12 cellular contexts compared by ENCODE assay signal in genomic region chr22:42964994-42965699, GRCh38. TPM values are rescaled to one million over a fixed set of nuclear protein-coding genes. Genes with fewer than 3 reads are reported as not detected.
DNase-seq lines count a peak whose midpoint lies in the region; ATAC-seq, FAIRE-seq and TF ChIP-seq lines count a peak whose summit lies in the region.
"Had no signal": no experiment of that assay in that cellular context is flagged by ENCODE, and none has a peak within 500 bp of the region (broad histone marks: within the 10 kb centered on the region; RNA-seq: fewer than 3 reads in every experiment).

No MANE protein-coding gene starts in this region.

- no peak for TF ChIP-seq CTCF in H1 (IDR thresholded peaks at IDR 0.05; ENCODE audit: control extremely low read depth in 1 of 3, insufficient read depth in 1 of 3, low read depth in 1 of 3, low read length in 3 of 3)

- peak overlapping the region; percentile 98 for H3K27ac Mint-ChIP-seq in stimulated activated naive CD8-positive, alpha-beta T cell treated with anti-CD3 and anti-CD28 coated beads, Interleukin-15, Interleukin-2, amounts not matched to agents 100 ng/mL and 50 ng/mL, for 24 hours

- H3K23ac ChIP-seq in H1 (ENCODE audit: insufficient read length), result no peak overlapping the region

- TF ChIP-seq POLR2A in H1 (IDR thresholded peaks at IDR 0.05; ENCODE audit: control extremely low read depth in 1 of 2, low read depth in 2 of 2, low read length in 2 of 2), result no peak

- no peak overlapping the region for H4K8ac ChIP-seq in H1 (ENCODE audit: extremely low read depth, insufficient read depth, low read length)

- no peak overlapping the region for H3K56ac ChIP-seq in H1 (replicated peaks; ENCODE audit: insufficient read length, low read depth, low read length)

- H4K91ac ChIP-seq in H1 (replicated peaks; ENCODE audit: insufficient read length, low read length), result no peak overlapping the region

- peak; percentile 49 for DNase-seq in stimulated activated CD4-positive, alpha-beta T cell treated with anti-CD3 and anti-CD28 coated beads, Interleukin-15, amount 100 ng/mL, for 24 hours
- no peak for DNase-seq in stimulated activated CD4-positive, alpha-beta T cell treated with anti-CD3 and anti-CD28 coated beads, Interleukin-12 subunit alpha, Interleukin-12 subunit beta, amount 100 ng/mL, for 4 hours
- DNase-seq in NCI-H69 (lab: John Stamatoyannopoulos, UW) (peak; percentile 97), H1 (ENCODE audit: low read depth in 1 of 2, low spot score in 2 of 2) (no peak), DMS153 treated with DMSO at 0.1 percent for 48 hours (lab: John Stamatoyannopoulos, UW; ENCODE audit: unreplicated experiment) (no peak)
- DNase-seq: amygdala, uterus had no signal

- no peak overlapping the region for H2AK5ac ChIP-seq in H1 (ENCODE audit: low read depth, low read length)

- H3K14ac ChIP-seq in H1 (ENCODE audit: insufficient read length), result no peak overlapping the region

- peaks cover 81% of the 10 kb centered on the region for H3K4me1 Mint-ChIP-seq in stimulated activated naive CD8-positive, alpha-beta T cell treated with anti-CD3 and anti-CD28 coated beads, Interleukin-15, Interleukin-2, amounts not matched to agents 100 ng/mL and 50 ng/mL, for 24 hours (ENCODE audit: low read depth)

- no peak overlapping the region for H2BK12ac ChIP-seq in H1 (ENCODE audit: low read depth, low read length)

- peaks cover 11% of the 10 kb centered on the region for H3K36me3 Mint-ChIP-seq in stimulated activated naive CD8-positive, alpha-beta T cell treated with anti-CD3 and anti-CD28 coated beads, Interleukin-15, Interleukin-2, amounts not matched to agents 100 ng/mL and 50 ng/mL, for 24 hours (ENCODE audit: low read depth)

- no peak overlapping the region for H2BK15ac ChIP-seq in H1 (ENCODE audit: low read length)

- no peaks in the 10 kb centered on the region for H3K36me3 ChIP-seq in H1 (ENCODE audit: control insufficient read depth in 2 of 4, insufficient read depth in 4 of 4, low read length in 3 of 4)
- H3K36me3 ChIP-seq: uterus had no signal

- H4K5ac ChIP-seq in H1 (ENCODE audit: insufficient read length, low read depth, low read length), result no peak overlapping the region

- no peak overlapping the region for H2BK20ac ChIP-seq in H1 (ENCODE audit: low read length)

- H3K4ac ChIP-seq in H1 (replicated peaks; ENCODE audit: insufficient read length, low read depth, low read length), result no peak overlapping the region

- no peak for TF ChIP-seq RAD21 in H1 (IDR thresholded peaks at IDR 0.05 in 1 of 2, conservative IDR thresholded peaks at IDR 0.05 in 1 of 2; ENCODE audit: low read depth in 2 of 2, low read length in 2 of 2)

- peak overlapping the region in 1 of 4 experiments; percentile 36; a peak in 3 of 8 replicates for H3K4me3 ChIP-seq in H1 (ENCODE audit: extremely low read depth in 1 of 4, insufficient read depth in 2 of 4, low read depth in 3 of 4, low read length in 4 of 4)
- H3K4me3 ChIP-seq: uterus had no signal

- peaks cover 0 to 62% of the 10 kb centered on the region in 2 experiments; a peak in 3 of 4 replicates for H3K79me2 ChIP-seq in H1 (ENCODE audit: control insufficient read depth in 1 of 2, insufficient read depth in 2 of 2, low read length in 2 of 2)

- FAIRE-seq in H1 (lab: Jason Lieb, UNC), result peak; percentile 93
- FAIRE-seq: G401.6 had no signal

- H3K23me2 ChIP-seq in H1 (ENCODE audit: low read depth, low read length), result peaks cover 2% of the 10 kb centered on the region; the same call in 1 of the 2 replicates

- H3K79me1 ChIP-seq in H1 (ENCODE audit: low read depth, low read length), result peaks cover 6% of the 10 kb centered on the region; the same call in 1 of the 2 replicates

- H4K20me1 ChIP-seq in H1 (replicated peaks in 1 of 2; ENCODE audit: control insufficient read depth in 1 of 2, insufficient read depth in 2 of 2, low read length in 2 of 2), result peaks cover 11 to 31% of the 10 kb centered on the region in 2 experiments

- no peaks in the 10 kb centered on the region for H3K27me3 Mint-ChIP-seq in stimulated activated naive CD8-positive, alpha-beta T cell treated with anti-CD3 and anti-CD28 coated beads, Interleukin-15, Interleukin-2, amounts not matched to agents 100 ng/mL and 50 ng/mL, for 24 hours
- H3K27me3 Mint-ChIP-seq: IgD-negative memory B cell had no signal

- H2AFZ ChIP-seq in H1 (ENCODE audit: low read length), result no peak overlapping the region

- peak overlapping the region; percentile 35; the same call in 1 of the 2 replicates for H2BK5ac ChIP-seq in H1 (ENCODE audit: low read depth, low read length)

- TF ChIP-seq EP300 in H1 (IDR thresholded peaks at IDR 0.05; ENCODE audit: borderline replicate concordance in 1 of 2, low read depth in 2 of 2, low read length in 2 of 2), result peak in 1 of 2 experiments; percentile 16; a peak in 1 of 3 replicates

- H3K4me3 Mint-ChIP-seq in stimulated activated naive CD8-positive, alpha-beta T cell treated with anti-CD3 and anti-CD28 coated beads, Interleukin-15, Interleukin-2, amounts not matched to agents 100 ng/mL and 50 ng/mL, for 24 hours, result peak overlapping the region; percentile 34
- H3K4me3 Mint-ChIP-seq: IgD-negative memory B cell had no signal

- H3K4me2 ChIP-seq in H1 (ENCODE audit: insufficient read depth in 1 of 2, low read depth in 2 of 2, low read length in 2 of 2), result peak overlapping the region; percentile 54 to 64

- peaks cover 12 to 26% (median 24%) of the 10 kb centered on the region in 4 experiments for H3K4me1 ChIP-seq in H1 (replicated peaks in 1 of 4; ENCODE audit: control insufficient read depth in 3 of 4, insufficient read depth in 4 of 4, low read length in 3 of 4)

- ATAC-seq in GM21528 (IDR thresholded peaks at IDR 0.05; ENCODE audit: low FRiP score, unreplicated experiment) (no peak), HG03025 (IDR thresholded peaks at IDR 0.05; ENCODE audit: low FRiP score, unreplicated experiment) (no peak)

- CTCF ChIA-PET in H1 (lab: Charles Lee; ENCODE audit: partially characterized antibody), result interaction anchor here (0.5 to 2.7 kb wide), 12 partner anchors 11 to 224 kb away, joined by 3 to 8 read pairs (median 3); partner anchors contain the start of gene PACSIN2

- H3K18ac ChIP-seq in H1 (ENCODE audit: extremely low read depth, low read length), result no peak overlapping the region

- H3K27me3 ChIP-seq in H1 (replicated peaks in 1 of 4; ENCODE audit: control insufficient read depth in 3 of 4, extremely low read depth in 1 of 4, insufficient read depth in 3 of 4, low read length in 3 of 4), result no peaks in the 10 kb centered on the region
- H3K27me3 ChIP-seq: uterus had no signal

- no peak overlapping the region for H3K9ac ChIP-seq in H1 (replicated peaks in 1 of 4; ENCODE audit: extremely low read depth in 1 of 4, low read depth in 3 of 4, low read length in 3 of 4)

- no peak overlapping the region for H2BK120ac ChIP-seq in H1 (replicated peaks; ENCODE audit: low read depth, low read length)

- WGBS in H1 (ENCODE audit: extremely low coverage in 1 of 2, insufficient coverage in 1 of 2, insufficient read length in 1 of 2, insufficient replicate concordance in 2 of 2, low coverage in 1 of 2, low lambda C conversion rate in 2 of 2, missing lambda C conversion rate in 1 of 2), 2 experiments, result 15% methylated on average over 6 of the region's 6 CpGs; no CpG with 5 or more reads in 1 of the 2 experiments

- no peaks in the 10 kb centered on the region for H3K9me3 ChIP-seq in H1 (ENCODE audit: insufficient read depth in 2 of 2, low read depth in 1 of 2, low read length in 1 of 2)
- H3K9me3 ChIP-seq: uterus had no signal

- no peak overlapping the region for H3K27ac ChIP-seq in H1 (ENCODE audit: low read depth, low read length)
- H3K27ac ChIP-seq: uterus had no signal

- POLR2A ChIA-PET in H1 (lab: Charles Lee; ENCODE audit: partially characterized antibody), result interaction anchor here (0.5 to 3.0 kb wide), 5 partner anchors 11 to 83 kb away, joined by 3 to 15 read pairs (median 4); partner anchors contain the start of gene PACSIN2

- H3K9me3 Mint-ChIP-seq in stimulated activated naive CD8-positive, alpha-beta T cell treated with anti-CD3 and anti-CD28 coated beads, Interleukin-15, Interleukin-2, amounts not matched to agents 100 ng/mL and 50 ng/mL, for 24 hours, result no peaks in the 10 kb centered on the region
- H3K9me3 Mint-ChIP-seq: IgD-negative memory B cell had no signal

TF ChIP-seq in H1, 55 proteins besides CTCF, POLR2A, EP300 and RAD21 (continues in another document):
- TF ChIP-seq NANOG (IDR thresholded peaks at IDR 0.05; ENCODE audit: insufficient read depth, low read depth, low read length, poor library complexity, severe bottlenecking), result peak; percentile 95
- peak; percentile 64 for TF ChIP-seq TEAD4 (IDR thresholded peaks at IDR 0.05; ENCODE audit: low read depth, low read length)
- no peak for TF ChIP-seq TAF7 (optimal IDR thresholded peaks at IDR 0.05; ENCODE audit: borderline replicate concordance, low read depth, low read length)
- no peak for TF ChIP-seq SIX5 (IDR thresholded peaks at IDR 0.05; ENCODE audit: low read depth, low read length)
- TF ChIP-seq ATF2 (IDR thresholded peaks at IDR 0.05; ENCODE audit: low read length), result no peak
- no peak for TF ChIP-seq GTF2F1 (IDR thresholded peaks at IDR 0.05; ENCODE audit: borderline replicate concordance, low read depth, low read length)

RNA-seq across cellular contexts. Expression of gene PACSIN2, which starts 49.8 kb away (rescaled TPM):
- total RNA-seq in H1 (2021; fragmentation: NEBNext Ultra II Directional; extraction: Animal tissue kit (Norgen Biotek cat#: 25700)), result 62.6 and 64.2 TPM in 2 replicates
- 44.8 and 57.8 TPM in 2 replicates for polyA plus RNA-seq in H1 (2011; rRNA removed)
- 73.7 TPM for polyA plus RNA-seq in H1 (2011; cell fraction: cytosol; rRNA removed)
- 60.0 TPM for polyA plus RNA-seq in H1 (2011; cell fraction: nucleus; rRNA removed)
- polyA plus RNA-seq in H1 (2012, experiment 1 of 2), result 48.4 to 49.4 TPM (median 48.9 TPM) in 4 replicates
- polyA plus RNA-seq in H1 (2012, experiment 2 of 2), result 18.3 TPM
- polyA plus RNA-seq in H1 (2013, experiment 1 of 2), result 32.1 TPM
- polyA plus RNA-seq in H1 (2013, experiment 2 of 2), result 31.1 TPM
- 34.2 and 37.0 TPM in 2 replicates for polyA minus RNA-seq in H1 (2011; rRNA and poly(A)+ RNA removed)
- polyA minus RNA-seq in H1 (2011; cell fraction: cytosol; rRNA and poly(A)+ RNA removed), result 19.7 TPM
- 19.7 TPM for polyA minus RNA-seq in H1 (2011; cell fraction: nucleus; rRNA and poly(A)+ RNA removed)

Comparison
In these comparisons a context has a peak if more than half of its experiments do, and no peak if none do; other contexts are left out.
1. DNase-seq: peak in stimulated activated CD4-positive, alpha-beta T cell treated with anti-CD3 and anti-CD28 coated beads, Interleukin-15, amount 100 ng/mL, for 24 hours (single experiment) and NCI-H69 (single experiment); none in stimulated activated CD4-positive, alpha-beta T cell treated with anti-CD3 and anti-CD28 coated beads, Interleukin-12 subunit alpha, Interleukin-12 subunit beta, amount 100 ng/mL, for 4 hours (single experiment), H1 (0 of 2) and DMS153 treated with DMSO at 0.1 percent for 48 hours (single experiment).